16 cellular contexts compared by ENCODE assay signal in genomic region chr7:605661-606450, GRCh38.
A peak's percentile ranks its signal among the peaks of the same experiment; 100 is the strongest.
DNase-seq lines count a peak whose midpoint lies in the region; ATAC-seq, FAIRE-seq and TF ChIP-seq lines count a peak whose summit lies in the region.
"Had no signal": no experiment of that assay in that cellular context is flagged by ENCODE, and none has a peak within 500 bp of the region (broad histone marks: within the 10 kb centered on the region; RNA-seq: fewer than 3 reads in every experiment).

No MANE protein-coding gene starts in this region.

- no peak overlapping the region for H2AK9ac ChIP-seq in IMR-90 (replicated peaks; ENCODE audit: low read depth, low read length, poor library complexity)

- H3K27ac Mint-ChIP-seq in CD14-positive monocyte = peak overlapping the region in 4 of 7 donors; percentile 18 to 81 (median 34)
- peak overlapping the region; percentile 2 to 38 (median 11) for H3K27ac Mint-ChIP-seq in nephron

- BruUV-seq in IMR-90 (replicated peaks; lab: Mats Ljungman, UMichigan) (no TSS peak), K562 (replicated peaks; lab: Mats Ljungman, UMichigan) (no TSS peak)

- no peak overlapping the region for H2AK5ac ChIP-seq in IMR-90 (ENCODE audit: low read depth, low read length)

- no peaks in the 10 kb centered on the region for H3K36me3 ChIP-seq in IMR-90 (ENCODE audit: control insufficient read depth, insufficient read depth, low read length)
- peaks cover 16% of the 10 kb centered on the region for H3K36me3 ChIP-seq in K562 (ENCODE audit: control insufficient read depth, insufficient read depth, low read length)
- H3K36me3 ChIP-seq: BE2C had no signal

- H4K5ac ChIP-seq in IMR-90 (ENCODE audit: low read depth, low read length) = no peak overlapping the region

- intact Hi-C loops in CD14-positive monocyte (cut with micrococcal nuclease) = loop anchor here (2.0 to 10.0 kb wide), 3 partner anchors 119 to 269 kb away; partner anchors contain the start of genes DNAAF5 (in 1 of the 2), GET4 (in 1 of the 2) and PRKAR1B (in 1 of the 2)
- intact Hi-C loops in IMR-90 (cut with micrococcal nuclease) = no loop called here
- intact Hi-C loops in K562 (cut with micrococcal nuclease) = loop anchor here (10.0 kb wide), 1 partner anchor 141 kb away; no protein-coding TSS in a partner anchor

- H3K18ac ChIP-seq in IMR-90 (ENCODE audit: low read depth, low read length) = no peak overlapping the region

- H4K8ac ChIP-seq in IMR-90 (ENCODE audit: low read depth in 2 of 2, low read length in 2 of 2) = no peak overlapping the region

- H3K27ac ChIP-seq in IMR-90 (ENCODE audit: insufficient read depth, low read length) (no peak overlapping the region), K562 (ENCODE audit: extremely low read depth, low read depth, low read length) (peak overlapping the region; percentile 100)

- dilution Hi-C loops in IMR-90 (cut with HindIII; ENCODE audit: low sequenced_read_pairs, unreplicated experiment) = no loop called here

- no peak overlapping the region for H2BK5ac ChIP-seq in IMR-90 (ENCODE audit: low read depth, low read length, poor library complexity, severe bottlenecking)

- H4K91ac ChIP-seq in IMR-90 (ENCODE audit: insufficient read depth, low read depth, low read length) = no peak overlapping the region

- H3K4me3 Mint-ChIP-seq in CD14-positive monocyte = no peak overlapping the region
- H3K4me3 Mint-ChIP-seq in nephron = no peak overlapping the region
- H3K4me3 Mint-ChIP-seq: H9 had no signal

- no peak for TF ChIP-seq EP300 in K562 (IDR thresholded peaks at IDR 0.05; ENCODE audit: low read length)

- H3K9me3 Mint-ChIP-seq in CD14-positive monocyte (peaks cover 0 to 24% (median 9%) of the 10 kb centered on the region in 7 donors), nephron (no peaks in the 10 kb centered on the region)
- H3K9me3 Mint-ChIP-seq: H9 had no signal

- H3K9me3 ChIP-seq in IMR-90 (ENCODE audit: control insufficient read depth, insufficient read depth, low read length) (no peaks in the 10 kb centered on the region), K562 (replicated peaks; ENCODE audit: control insufficient read depth, insufficient read depth, low read depth, low read length) (no peaks in the 10 kb centered on the region)
- H3K9me3 ChIP-seq: BE2C, Peyer's patch had no signal

- H3K9ac ChIP-seq in IMR-90 (ENCODE audit: low read depth, low read length) (no peak overlapping the region), K562 (ENCODE audit: insufficient read depth in 1 of 2, low read depth in 2 of 2, low read length in 2 of 2) (peak overlapping the region; percentile 89 to 97)

- H3K79me2 ChIP-seq in K562 (ENCODE audit: control insufficient read depth, insufficient read depth, low read length) = peaks cover 36% of the 10 kb centered on the region; the same call in 2 of the 3 replicates

- DNase-seq in CD14-positive monocyte (ENCODE audit: low spot score) (no peak), IMR-90 (no peak), K562 (ENCODE audit: extremely low read depth in 1 of 4, low spot score in 3 of 4) (no peak), ecto neural progenitor cell (ENCODE audit: low spot score) (no peak), DMS153 (lab: John Stamatoyannopoulos, UW) (no peak)
- DNase-seq: activated CD4-positive, alpha-beta T cell treated with anti-CD3 and anti-CD28 coated beads, Interleukin-2, amount 50 U/mL, for 1 hour; BE2C; H9; NCI-H1694 treated with DMSO at 0.1 percent for 48 hours; NCI-H526; stimulated activated CD4-positive, alpha-beta T cell treated with anti-CD3 and anti-CD28 coated beads, Interleukin-12 subunit alpha, Interleukin-12 subunit beta, amount 100 ng/mL, for 4 hours had no signal

- in situ Hi-C loops in IMR-90 (cut with MboI; ENCODE audit: low sequenced_read_pairs) (no loop called here), K562 (cut with MboI) (no loop called here)

- CTCF ChIA-PET in IMR-90 (lab: Yijun Ruan, JAX) (no interaction called here), K562 (lab: Yijun Ruan, JAX; ENCODE audit: low intra/inter-chr PET ratio) (no interaction called here)

- H3K14ac ChIP-seq in IMR-90 (replicated peaks; ENCODE audit: low read depth, low read length) = no peak overlapping the region

- 0 out of 2 replicates have a peak, but pooled peaks cover 3% of the 10 kb centered on the region for H3K4me1 ChIP-seq in IMR-90 (ENCODE audit: control insufficient read depth, insufficient read depth, low read length)
- peaks cover 58 to 80% of the 10 kb centered on the region in 2 experiments for H3K4me1 ChIP-seq in K562 (replicated peaks in 1 of 2; ENCODE audit: control insufficient read depth in 2 of 2, insufficient read depth in 2 of 2, low read length in 2 of 2)
- H3K4me1 ChIP-seq: BE2C had no signal

- TF ChIP-seq POLR2A in IMR-90 (IDR thresholded peaks at IDR 0.05; ENCODE audit: low read depth, low read length) (no peak), K562 (conservative IDR thresholded peaks at IDR 0.05) (no peak)

- H3K56ac ChIP-seq in IMR-90 (ENCODE audit: extremely low read depth, insufficient read depth, low read length) = no peak overlapping the region

- no peak for TF ChIP-seq RAD21 in IMR-90 (IDR thresholded peaks at IDR 0.05; ENCODE audit: low read length)
- TF ChIP-seq RAD21 in K562 (CRISPR knock-in tag; conservative IDR thresholded peaks at IDR 0.05 in 1 of 2, IDR thresholded peaks at IDR 0.05 in 1 of 2) = no peak

- H3K27me3 ChIP-seq in IMR-90 (ENCODE audit: control insufficient read depth, insufficient read depth, low read length) = no peaks in the 10 kb centered on the region; the same call in 1 of the 2 replicates
- no peaks in the 10 kb centered on the region for H3K27me3 ChIP-seq in K562 (ENCODE audit: control insufficient read depth in 2 of 2, insufficient read depth in 2 of 2, low read length in 2 of 2)
- H3K27me3 ChIP-seq: BE2C, Peyer's patch had no signal

- H3K27me3 Mint-ChIP-seq in CD14-positive monocyte (ENCODE audit: low read depth in 3 of 3) (peaks cover 1 to 7% (median 2%) of the 10 kb centered on the region in 3 donors), nephron (ENCODE audit: low read depth) (no peaks in the 10 kb centered on the region)

- POLR2A ChIA-PET in IMR-90 (lab: Charles Lee; ENCODE audit: unreplicated experiment) = no interaction called here
- POLR2A ChIA-PET in K562 (lab: Yijun Ruan, JAX) = no interaction called here

- H3K4me1 Mint-ChIP-seq in CD14-positive monocyte (peaks cover 56% of the 10 kb centered on the region), nephron (peaks cover 31% of the 10 kb centered on the region)

- ATAC-seq in IMR-90 (ENCODE audit: low read depth) (no peak), K562 (no peak), HG02852 (IDR thresholded peaks at IDR 0.05; ENCODE audit: unreplicated experiment) (no peak), GM18861 (IDR thresholded peaks at IDR 0.05; ENCODE audit: unreplicated experiment) (no peak)

- no peak overlapping the region for H2BK120ac ChIP-seq in IMR-90 (ENCODE audit: low read depth, low read length)

- 90% methylated on average over 24 of the region's 33 CpGs; no CpG with 5 or more reads in 1 of the 2 experiments for WGBS in IMR-90 (ENCODE audit: extremely low coverage in 2 of 2, insufficient read length in 1 of 2), 2 experiments
- WGBS in K562 (ENCODE audit: insufficient coverage, low coverage, missing lambda C conversion rate) = 94% methylated on average over 32 of the region's 33 CpGs

- H2AFZ ChIP-seq in IMR-90 (replicated peaks; ENCODE audit: low read length, poor library complexity) (no peak overlapping the region), K562 (ENCODE audit: low read depth, low read length) (no peak overlapping the region)

- no peak overlapping the region for H3K23ac ChIP-seq in IMR-90 (ENCODE audit: low read depth, low read length)

- H3K79me1 ChIP-seq in IMR-90 (ENCODE audit: low read depth in 1 of 2, low read length in 2 of 2) = no peaks in the 10 kb centered on the region

- H3K4me2 ChIP-seq in IMR-90 (ENCODE audit: low read depth, low read length) = no peak overlapping the region
- H3K4me2 ChIP-seq in K562 (ENCODE audit: insufficient read depth, low read length) = peak overlapping the region; percentile 93

- no peak for TF ChIP-seq CTCF in CD14-positive monocyte (IDR thresholded peaks at IDR 0.05)
- TF ChIP-seq CTCF in IMR-90 (conservative IDR thresholded peaks at IDR 0.05; ENCODE audit: low read depth, low read length) = no peak
- TF ChIP-seq CTCF in K562 (IDR thresholded peaks at IDR 0.05 in 2 of 3, conservative IDR thresholded peaks at IDR 0.05 in 1 of 3; ENCODE audit: insufficient read depth in 2 of 3, low read depth in 1 of 3, low read length in 3 of 3) = no peak
- no peak for TF ChIP-seq CTCF in nephron (IDR thresholded peaks at IDR 0.05; ENCODE audit: unreplicated experiment in 3 of 3)

- no peak overlapping the region for H2BK15ac ChIP-seq in IMR-90 (ENCODE audit: low read depth, low read length)

- H3K36me3 Mint-ChIP-seq in CD14-positive monocyte (peaks cover 6 to 8% of the 10 kb centered on the region in 2 donors), nephron (ENCODE audit: low read depth) (no peaks in the 10 kb centered on the region)

- no peak overlapping the region for H3K4ac ChIP-seq in IMR-90 (ENCODE audit: low read depth, low read length)

- no peak overlapping the region for H2BK20ac ChIP-seq in IMR-90 (ENCODE audit: low read depth, low read length)

- H3K9me1 ChIP-seq in IMR-90 (ENCODE audit: insufficient read depth, low read length) (no peaks in the 10 kb centered on the region), K562 (ENCODE audit: control insufficient read depth, insufficient read depth, low read length) (peaks cover 11% of the 10 kb centered on the region)

- FAIRE-seq in K562 (lab: Jason Lieb, UNC) = peak; percentile 65
- FAIRE-seq: colon had no signal

- no peak overlapping the region for H3K4me3 ChIP-seq in IMR-90 (ENCODE audit: insufficient read depth, low read depth, low read length)
- H3K4me3 ChIP-seq in K562 = no peak overlapping the region; the same call in 1 of the 2 replicates

- no peaks in the 10 kb centered on the region for H4K20me1 ChIP-seq in IMR-90 (ENCODE audit: insufficient read depth, low read length)
- H4K20me1 ChIP-seq in K562 (replicated peaks; ENCODE audit: control insufficient read depth, insufficient read depth, low read length) = no peaks in the 10 kb centered on the region

TF ChIP-seq in IMR-90, 13 proteins besides CTCF, POLR2A, EP300 and RAD21:
- TF ChIP-seq CEBPB (IDR thresholded peaks at IDR 0.05; ENCODE audit: low read depth, low read length) (peak; percentile 40; the same call in 1 of the 2 replicates), RCOR1 (IDR thresholded peaks at IDR 0.05; ENCODE audit: insufficient replicate concordance, low read length) (no peak)

TF ChIP-seq in K562, 482 proteins besides CTCF, POLR2A, EP300 and RAD21 (continues in another document):
- TF ChIP-seq DPF2 (IDR thresholded peaks at IDR 0.05) (no peak), CEBPG (CRISPR knock-in tag; IDR thresholded peaks at IDR 0.05) (no peak), CEBPG (tag; conservative IDR thresholded peaks at IDR 0.05 in 1 of 2, IDR thresholded peaks at IDR 0.05 in 1 of 2) (0 out of 4 replicates have a peak, but pooled peaks of 1 of the 2 experiments have one; percentile 43)
